ENCODE assay signal across 27 cellular contexts in the genomic region with DNA sequence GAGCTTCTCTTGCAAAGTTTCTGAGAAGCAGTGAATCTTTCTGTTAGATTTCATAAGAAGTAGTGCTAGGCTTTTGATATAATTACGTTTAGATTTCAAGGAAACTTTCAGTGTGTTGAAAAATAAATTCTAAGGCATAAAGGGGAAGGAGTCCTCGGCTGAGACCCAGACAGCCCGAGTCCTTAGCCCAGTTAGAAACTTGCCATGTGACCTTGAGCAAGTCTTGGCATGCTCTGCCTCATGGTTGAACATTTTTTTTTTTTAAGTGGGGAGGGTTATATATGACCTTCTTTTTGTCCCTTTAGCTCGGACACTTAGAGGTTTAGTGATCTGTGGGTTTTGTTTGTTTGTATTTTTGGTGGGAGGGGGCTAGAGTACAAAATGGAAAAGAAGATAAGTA.
DNase-seq lines count a peak whose midpoint lies in the region; ATAC-seq, FAIRE-seq and TF ChIP-seq lines count a peak whose summit lies in the region.
"Had no signal": no experiment of that assay in that cellular context is flagged by ENCODE, and none has a peak within 500 bp of the region (broad histone marks: within the 10 kb centered on the region; RNA-seq: fewer than 3 reads in every experiment).

No MANE protein-coding gene starts in this region.

- in situ Hi-C loops in K562 (cut with MboI), result no loop called here

- TF ChIP-seq POLR2A in K562 (conservative IDR thresholded peaks at IDR 0.05), result no peak

- BruUV-seq in K562 (replicated peaks; lab: Mats Ljungman, UMichigan), result no TSS peak

- H3K9me3 ChIP-seq in left ventricle myocardium inferior (replicated peaks), result no peaks in the 10 kb centered on the region
- no peaks in the 10 kb centered on the region for H3K9me3 ChIP-seq in K562 (replicated peaks; ENCODE audit: control insufficient read depth, insufficient read depth, low read depth, low read length)
- H3K9me3 ChIP-seq in aorta (ENCODE audit: control insufficient read depth, low read length), result no peaks in the 10 kb centered on the region
- H3K9me3 ChIP-seq: suprapubic skin, vagina had no signal

- H3K4me1 Mint-ChIP-seq in mesothelial cell of epicardium, result peaks cover 52% of the 10 kb centered on the region
- H3K4me1 Mint-ChIP-seq: activated CD4-positive, alpha-beta T cell treated with anti-CD3 and anti-CD28 coated beads, Interleukin-2, amount 10 ng/mL, durations not matched to agents 7 days and 5 days; activated naive CD8-positive, alpha-beta T cell treated with anti-CD3 and anti-CD28 coated beads, Interleukin-2, amount 50 U/mL, for 24 hours; B cell had no signal

- no peaks in the 10 kb centered on the region for H3K79me2 ChIP-seq in K562 (ENCODE audit: control insufficient read depth, insufficient read depth, low read length)

- H3K4me3 Mint-ChIP-seq in mesothelial cell of epicardium, result no peak overlapping the region
- H3K4me3 Mint-ChIP-seq: activated CD4-positive, alpha-beta T cell treated with anti-CD3 and anti-CD28 coated beads, Interleukin-2, amount 10 ng/mL, durations not matched to agents 7 days and 5 days; activated naive CD8-positive, alpha-beta T cell treated with anti-CD3 and anti-CD28 coated beads, Interleukin-2, amount 50 U/mL, for 24 hours; B cell; CD8-positive, alpha-beta memory T cell; neural crest cell had no signal

- peaks cover 14% of the 10 kb centered on the region for H3K36me3 Mint-ChIP-seq in mesothelial cell of epicardium

- TF ChIP-seq RAD21 in K562 (CRISPR knock-in tag; conservative IDR thresholded peaks at IDR 0.05 in 1 of 2, IDR thresholded peaks at IDR 0.05 in 1 of 2), result no peak

- H3K4me3 ChIP-seq in left ventricle myocardium inferior, result no peak overlapping the region
- H3K4me3 ChIP-seq in K562, result no peak overlapping the region
- no peak overlapping the region for H3K4me3 ChIP-seq in aorta (ENCODE audit: low read length in 2 of 2)
- H3K4me3 ChIP-seq: suprapubic skin, vagina had no signal

- H3K27ac ChIP-seq in left ventricle myocardium inferior (replicated peaks) (no peak overlapping the region), K562 (ENCODE audit: extremely low read depth, low read depth, low read length) (no peak overlapping the region), aorta (ENCODE audit: low read depth in 1 of 2, low read length in 2 of 2) (no peak overlapping the region)
- H3K27ac ChIP-seq: brain microvascular endothelial cell, parathyroid adenoma, suprapubic skin, vagina, VCaP had no signal

- POLR2A ChIA-PET in K562 (lab: Yijun Ruan, JAX), result no interaction called here

- 9% methylated on average over 4 of the region's 4 CpGs for WGBS in K562 (ENCODE audit: insufficient coverage, low coverage, missing lambda C conversion rate)
- WGBS in aorta, 2 donors, result 2 to 8% methylated on average over 4 of the region's 4 CpGs

- no peak for TF ChIP-seq EP300 in K562 (IDR thresholded peaks at IDR 0.05; ENCODE audit: low read length)

- H3K36me3 ChIP-seq in left ventricle myocardium inferior (no peaks in the 10 kb centered on the region), K562 (ENCODE audit: control insufficient read depth, insufficient read depth, low read length) (no peaks in the 10 kb centered on the region), aorta (ENCODE audit: control insufficient read depth in 1 of 2, insufficient read depth in 2 of 2, low read length in 1 of 2) (no peaks in the 10 kb centered on the region)
- H3K36me3 ChIP-seq: brain microvascular endothelial cell, vagina had no signal

- H3K4me1 ChIP-seq in left ventricle myocardium inferior, result peaks cover 55% of the 10 kb centered on the region
- peaks cover 6 to 24% of the 10 kb centered on the region in 2 experiments for H3K4me1 ChIP-seq in K562 (replicated peaks in 1 of 2; ENCODE audit: control insufficient read depth in 2 of 2, insufficient read depth in 2 of 2, low read length in 2 of 2)
- H3K4me1 ChIP-seq in aorta (ENCODE audit: control insufficient read depth in 1 of 2, insufficient read depth in 2 of 2, low read length in 2 of 2), result peaks cover 11 to 18% of the 10 kb centered on the region in 2 donors

- no peak overlapping the region for H2AFZ ChIP-seq in K562 (ENCODE audit: low read depth, low read length)
- H2AFZ ChIP-seq: parathyroid adenoma had no signal

- no peaks in the 10 kb centered on the region for H3K27me3 Mint-ChIP-seq in mesothelial cell of epicardium (ENCODE audit: low read depth)
- H3K27me3 Mint-ChIP-seq: activated CD4-positive, alpha-beta T cell treated with anti-CD3 and anti-CD28 coated beads, Interleukin-2, amount 10 ng/mL, durations not matched to agents 7 days and 5 days; activated naive CD8-positive, alpha-beta T cell treated with anti-CD3 and anti-CD28 coated beads, Interleukin-2, amount 50 U/mL, for 24 hours had no signal

- peak overlapping the region; percentile 73 for H3K27ac Mint-ChIP-seq in mesothelial cell of epicardium
- H3K27ac Mint-ChIP-seq: activated CD4-positive, alpha-beta T cell treated with anti-CD3 and anti-CD28 coated beads, Interleukin-2, amount 10 ng/mL, durations not matched to agents 7 days and 5 days; activated naive CD8-positive, alpha-beta T cell treated with anti-CD3 and anti-CD28 coated beads, Interleukin-2, amount 50 U/mL, for 24 hours; B cell; CD8-positive, alpha-beta memory T cell had no signal

- H3K4me2 ChIP-seq in K562 (ENCODE audit: insufficient read depth, low read length), result no peak overlapping the region

- intact Hi-C loops in Right ventricle myocardium superior (cut with DNase I) (no loop called here), left ventricle myocardium inferior (cut with micrococcal nuclease) (no loop called here), K562 (cut with micrococcal nuclease) (no loop called here), aorta (cut with DNase I) (no loop called here)

- H3K9me3 Mint-ChIP-seq in mesothelial cell of epicardium, result no peaks in the 10 kb centered on the region
- H3K9me3 Mint-ChIP-seq: activated CD4-positive, alpha-beta T cell treated with anti-CD3 and anti-CD28 coated beads, Interleukin-2, amount 10 ng/mL, durations not matched to agents 7 days and 5 days; activated naive CD8-positive, alpha-beta T cell treated with anti-CD3 and anti-CD28 coated beads, Interleukin-2, amount 50 U/mL, for 24 hours; CD8-positive, alpha-beta memory T cell; neural crest cell had no signal

- no peak for TF ChIP-seq CTCF in left ventricle myocardium inferior (IDR thresholded peaks at IDR 0.05; ENCODE audit: borderline replicate concordance)
- no peak for TF ChIP-seq CTCF in K562 (IDR thresholded peaks at IDR 0.05 in 2 of 3, conservative IDR thresholded peaks at IDR 0.05 in 1 of 3; ENCODE audit: insufficient read depth in 2 of 3, low read depth in 1 of 3, low read length in 3 of 3)
- no peak for TF ChIP-seq CTCF in mesothelial cell of epicardium (IDR thresholded peaks at IDR 0.05; ENCODE audit: unreplicated experiment)

- H3K9ac ChIP-seq in K562 (ENCODE audit: insufficient read depth in 1 of 2, low read depth in 2 of 2, low read length in 2 of 2), result no peak overlapping the region
- H3K9ac ChIP-seq: parathyroid adenoma had no signal

- H3K9me1 ChIP-seq in K562 (ENCODE audit: control insufficient read depth, insufficient read depth, low read length), result no peaks in the 10 kb centered on the region

- CTCF ChIA-PET in K562 (lab: Yijun Ruan, JAX; ENCODE audit: low intra/inter-chr PET ratio), result no interaction called here

- FAIRE-seq in K562 (lab: Jason Lieb, UNC), result no peak
- FAIRE-seq: GM12892 had no signal

- H3K27me3 ChIP-seq in left ventricle myocardium inferior (ENCODE audit: low read depth), result no peaks in the 10 kb centered on the region
- H3K27me3 ChIP-seq in K562 (ENCODE audit: control insufficient read depth in 2 of 2, insufficient read depth in 2 of 2, low read length in 2 of 2), result no peaks in the 10 kb centered on the region
- no peaks in the 10 kb centered on the region for H3K27me3 ChIP-seq in aorta (ENCODE audit: control insufficient read depth in 1 of 2, insufficient read depth in 2 of 2, low read length in 1 of 2)
- H3K27me3 ChIP-seq: brain microvascular endothelial cell, suprapubic skin, vagina had no signal

- H4K20me1 ChIP-seq in K562 (replicated peaks; ENCODE audit: control insufficient read depth, insufficient read depth, low read length), result no peaks in the 10 kb centered on the region

- ATAC-seq in Right ventricle myocardium superior (ENCODE audit: poor library complexity) (peak; percentile 34), K562 (no peak), aorta (ENCODE audit: low FRiP score) (peak; percentile 56), HG02870 (IDR thresholded peaks at IDR 0.05; ENCODE audit: unreplicated experiment) (no peak)
- ATAC-seq: activated naive CD8-positive, alpha-beta T cell treated with anti-CD3 and anti-CD28 coated beads, Interleukin-2, amount 50 U/mL, for 24 hours had no signal

- DNase-seq in Right ventricle myocardium superior, result no peak
- DNase-seq in left ventricle myocardium inferior, result no peak
- no peak for DNase-seq in K562 (ENCODE audit: extremely low read depth in 1 of 4, low spot score in 3 of 4)
- no peak for DNase-seq in mesothelial cell of epicardium (ENCODE audit: low spot score in 2 of 2, unreplicated experiment in 2 of 2)
- no peak for DNase-seq in aorta
- DNase-seq in NAMALWA (ENCODE audit: low spot score), result no peak
- no peak for DNase-seq in NCI-H510A (lab: John Stamatoyannopoulos, UW)
- DNase-seq: activated CD4-positive, alpha-beta T cell treated with anti-CD3 and anti-CD28 coated beads, Interleukin-2, amount 10 ng/mL, durations not matched to agents 7 days and 5 days; activated naive CD8-positive, alpha-beta T cell treated with anti-CD3 and anti-CD28 coated beads, Interleukin-2, amount 50 U/mL, for 24 hours; activated T-cell treated with anti-CD3 and anti-CD28 coated beads, Interleukin-2, amount 50 U/mL, for 48 hours; brain microvascular endothelial cell; CD8-positive, alpha-beta memory T cell; DMS153; GOT3; islet precursor cell; NCI-H1092 treated with DMSO at 0.1 percent for 48 hours; NCI-H1930; right cardiac atrium; stimulated activated CD4-positive, alpha-beta T cell treated with anti-CD3 and anti-CD28 coated beads, Interleukin-2, amount 100 ng/mL, for 48 hours had no signal

Comparison
In these comparisons a context has a peak if more than half of its experiments do, and no peak if none do; other contexts are left out.
1. ATAC-seq: peak in Right ventricle myocardium superior (single experiment) and aorta (single experiment); none in K562 (single experiment) and HG02870 (single experiment).